ENCODE assay signal across 20 cellular contexts in genomic region chr11:116366451-116366850, GRCh38.
DNase-seq lines count a peak whose midpoint lies in the region; ATAC-seq and TF ChIP-seq lines count a peak whose summit lies in the region.
"Had no signal": no experiment of that assay in that cellular context is flagged by ENCODE, and none has a peak within 500 bp of the region (broad histone marks: within the 10 kb centered on the region; RNA-seq: fewer than 3 reads in every experiment).

No MANE protein-coding gene starts in this region.

- peaks cover 73% of the 10 kb centered on the region for H3K27me3 ChIP-seq in HCT116 (ENCODE audit: insufficient read depth, low read length)
- H3K27me3 ChIP-seq in psoas muscle (ENCODE audit: insufficient read depth in 3 of 3, low read length in 2 of 3): peaks cover 0 to 15% (median under 1%) of the 10 kb centered on the region in 3 donors
- H3K27me3 ChIP-seq: BLaER1 had no signal

- H3K4me3 Mint-ChIP-seq in memory B cell (no peak overlapping the region), CD14-positive monocyte (no peak overlapping the region)
- H3K4me3 Mint-ChIP-seq: CD8-positive, alpha-beta T cell had no signal

- H3K4me1 Mint-ChIP-seq in memory B cell (peaks cover 14% of the 10 kb centered on the region), CD14-positive monocyte (no peaks in the 10 kb centered on the region)

- TF ChIP-seq CTCF in GM12864 (IDR thresholded peaks at IDR 0.05; ENCODE audit: low read depth, low read length, missing control alignments): peak; percentile 20
- peak in 1 of 3 experiments; percentile 15; a peak in 1 of 6 replicates for TF ChIP-seq CTCF in HCT116 (IDR thresholded peaks at IDR 0.05 in 2 of 3, conservative IDR thresholded peaks at IDR 0.05 in 1 of 3; ENCODE audit: borderline replicate concordance in 1 of 3, insufficient read depth in 1 of 3, low read depth in 2 of 3, low read length in 2 of 3)
- no peak for TF ChIP-seq CTCF in psoas muscle (IDR thresholded peaks at IDR 0.05)
- no peak for TF ChIP-seq CTCF in CD14-positive monocyte (IDR thresholded peaks at IDR 0.05)

- H3K27me3 Mint-ChIP-seq in memory B cell (peaks cover 3% of the 10 kb centered on the region), CD14-positive monocyte (ENCODE audit: low read depth in 3 of 3) (peaks cover 5 to 7% (median 7%) of the 10 kb centered on the region in 3 donors)

- no peak overlapping the region for H2AFZ ChIP-seq in HCT116 (ENCODE audit: low read depth, low read length, poor library complexity, severe bottlenecking)

- ATAC-seq in HCT116 (peak; percentile 52; the same call in 1 of the 2 replicates), memory B cell (ENCODE audit: low read depth) (no peak), psoas muscle (no peak), HG02759 (IDR thresholded peaks at IDR 0.05; ENCODE audit: unreplicated experiment) (no peak)
- ATAC-seq: CD8-positive, alpha-beta T cell had no signal

- H3K36me3 ChIP-seq in HCT116 (ENCODE audit: control insufficient read depth in 1 of 2, insufficient read depth in 2 of 2, low read length in 2 of 2) (no peaks in the 10 kb centered on the region), psoas muscle (ENCODE audit: insufficient read depth in 1 of 2, low read depth in 1 of 2) (no peaks in the 10 kb centered on the region)
- H3K36me3 ChIP-seq: BLaER1, HAP-1 had no signal

- H3K4me1 ChIP-seq in HCT116 (ENCODE audit: control insufficient read depth in 1 of 2, insufficient read depth in 2 of 2, low read length in 2 of 2): no peaks in the 10 kb centered on the region
- H3K4me1 ChIP-seq in psoas muscle: no peaks in the 10 kb centered on the region

- DNase-seq in GM12864 (ENCODE audit: low read depth): no peak
- no peak for DNase-seq in HCT116 (ENCODE audit: low read depth, low spot score)
- DNase-seq in memory B cell (ENCODE audit: low spot score in 2 of 2): no peak
- DNase-seq in psoas muscle: no peak
- no peak for DNase-seq in midbrain (lab: John Stamatoyannopoulos, UW)
- no peak for DNase-seq in CD14-positive monocyte (ENCODE audit: low spot score)
- DNase-seq: CD8-positive, alpha-beta T cell; DMS79; KBM-7; NCI-H1105; NCI-H1694 treated with DMSO at 0.1 percent for 48 hours; NCI-H2107; NCI-H510A; NCI-H748 treated with DMSO at 0.1 percent for 48 hours; OCI-M1; SHP77 had no signal

- H3K9ac ChIP-seq in HCT116 (ENCODE audit: low read length): no peak overlapping the region
- H3K9ac ChIP-seq: BLaER1 had no signal

- intact Hi-C loops in HCT116 (cut with micrococcal nuclease) (no loop called here), psoas muscle (cut with DNase I) (no loop called here), CD14-positive monocyte (cut with micrococcal nuclease) (no loop called here)

- CTCF ChIA-PET in HCT116 (lab: Charles Lee): no interaction called here

- H3K4me2 ChIP-seq in HCT116 (ENCODE audit: low read length): no peak overlapping the region
- H3K4me2 ChIP-seq: BLaER1 had no signal

- H3K4me3 ChIP-seq in GM12864 (ENCODE audit: low read depth, low read length) (no peak overlapping the region), HCT116 (replicated peaks in 1 of 2; ENCODE audit: low read depth in 1 of 2, low read length in 2 of 2) (no peak overlapping the region), psoas muscle (no peak overlapping the region)
- H3K4me3 ChIP-seq: BLaER1, HAP-1 had no signal

- no peaks in the 10 kb centered on the region for H3K79me2 ChIP-seq in HCT116 (ENCODE audit: insufficient read depth, low read length)

- H4K20me1 ChIP-seq in HCT116 (ENCODE audit: insufficient read depth): no peaks in the 10 kb centered on the region
- H4K20me1 ChIP-seq: BLaER1 had no signal

- no peak for TF ChIP-seq RAD21 in HCT116 (IDR thresholded peaks at IDR 0.05; ENCODE audit: low read depth)

- WGBS in psoas muscle, 3 donors: 30 to 50% (median 43%) methylated on average over 1 of the region's 1 CpG

- no peak for TF ChIP-seq POLR2A in HCT116 (IDR thresholded peaks at IDR 0.05; ENCODE audit: borderline replicate concordance, extremely low read depth, insufficient read depth, insufficient read length)

- no peaks in the 10 kb centered on the region for H3K9me2 ChIP-seq in HCT116 (ENCODE audit: insufficient read depth)

- RAD21 ChIA-PET in HCT116 (lab: Charles Lee; ENCODE audit: low non-redundant PET in 1 of 2, low total read pairs in 2 of 2, uncharacterized antibody in 2 of 2, unreplicated experiment in 2 of 2): no interaction called here

- H3K27ac ChIP-seq in HCT116 (ENCODE audit: low read depth, low read length) (no peak overlapping the region), cingulate gyrus (ENCODE audit: low read depth, low read length) (peak overlapping the region; percentile 39), psoas muscle (no peak overlapping the region)
- H3K27ac ChIP-seq: BLaER1 had no signal

- peaks cover 2% of the 10 kb centered on the region for H3K36me3 Mint-ChIP-seq in memory B cell
- no peaks in the 10 kb centered on the region for H3K36me3 Mint-ChIP-seq in CD14-positive monocyte
- H3K36me3 Mint-ChIP-seq: CD8-positive, alpha-beta T cell had no signal

- H3K9me3 Mint-ChIP-seq in memory B cell: peaks cover 5% of the 10 kb centered on the region
- H3K9me3 Mint-ChIP-seq in CD14-positive monocyte: peaks cover 0 to 3% (median 2%) of the 10 kb centered on the region in 7 donors
- H3K9me3 Mint-ChIP-seq: CD8-positive, alpha-beta T cell had no signal

- no peaks in the 10 kb centered on the region for H3K9me3 ChIP-seq in HCT116 (ENCODE audit: control insufficient read depth in 1 of 2, insufficient read depth in 1 of 2, low read depth in 1 of 2, low read length in 2 of 2)
- no peaks in the 10 kb centered on the region for H3K9me3 ChIP-seq in psoas muscle
- H3K9me3 ChIP-seq: BLaER1, HAP-1 had no signal

- no TSS peak for BruUV-seq in HCT116 (replicated peaks; lab: Mats Ljungman, UMichigan)

- POLR2A ChIA-PET in HCT116 (lab: Charles Lee): no interaction called here

- H3K27ac Mint-ChIP-seq in memory B cell (peak overlapping the region; percentile 0), CD14-positive monocyte (no peak overlapping the region)
- H3K27ac Mint-ChIP-seq: CD8-positive, alpha-beta T cell had no signal

TF ChIP-seq in HCT116, 20 proteins besides CTCF, POLR2A, EP300 and RAD21 (continues in another document):
- no peak for TF ChIP-seq ELF1 (IDR thresholded peaks at IDR 0.05; ENCODE audit: borderline replicate concordance, low read depth)
- TF ChIP-seq TCF7L2 (IDR thresholded peaks at IDR 0.05; ENCODE audit: borderline replicate concordance, extremely low read depth, insufficient read depth, insufficient read length): no peak
- no peak for TF ChIP-seq SIN3A (IDR thresholded peaks at IDR 0.05; ENCODE audit: low read depth)
- no peak for TF ChIP-seq ZFX (IDR thresholded peaks at IDR 0.05)
- no peak for TF ChIP-seq JUND (IDR thresholded peaks at IDR 0.05)
- TF ChIP-seq SRF (IDR thresholded peaks at IDR 0.05; ENCODE audit: low read depth): no peak
- no peak for TF ChIP-seq CEBPB (IDR thresholded peaks at IDR 0.05; ENCODE audit: low read depth)
- TF ChIP-seq ATF3 (IDR thresholded peaks at IDR 0.05): no peak
- no peak for TF ChIP-seq CBX3 (IDR thresholded peaks at IDR 0.05; ENCODE audit: low read depth)
- TF ChIP-seq EZH2 (IDR thresholded peaks at IDR 0.05): no peak
- TF ChIP-seq SP1 (IDR thresholded peaks at IDR 0.05; ENCODE audit: low read depth): no peak
- no peak for TF ChIP-seq EGR1 (IDR thresholded peaks at IDR 0.05; ENCODE audit: low read depth)
- TF ChIP-seq YY1 (IDR thresholded peaks at IDR 0.05; ENCODE audit: extremely low read depth, insufficient replicate concordance, low read depth, low read length): no peak
- TF ChIP-seq ZBTB33 (IDR thresholded peaks at IDR 0.05; ENCODE audit: extremely low read depth, insufficient replicate concordance, low read length): no peak
